Comparison of ENCODE assay signal across 8 cellular contexts in the genomic region with DNA sequence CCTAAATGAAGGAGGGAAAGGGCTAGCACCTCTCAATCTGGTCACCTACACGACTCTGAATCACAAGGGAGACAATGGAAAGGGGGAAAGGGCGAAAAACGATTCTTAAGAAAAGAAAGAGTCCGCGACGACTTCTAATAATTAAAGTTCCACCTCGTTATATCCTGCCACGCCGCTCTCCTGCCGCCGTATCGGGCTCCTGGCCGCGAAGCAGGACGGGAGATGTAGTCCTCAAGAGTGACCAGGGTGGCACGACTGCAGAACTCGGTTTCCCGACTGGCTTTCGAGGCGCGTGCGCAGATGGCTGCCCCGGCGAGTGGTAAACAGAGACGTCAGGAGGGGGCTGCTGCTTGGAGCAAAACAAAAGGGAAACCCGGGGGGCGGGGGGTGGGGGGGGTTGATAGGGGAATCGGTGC. TPM values are rescaled to one million over a fixed set of nuclear protein-coding genes. Genes with fewer than 3 reads are reported as not detected.
DNase-seq lines count a peak whose midpoint lies in the region; ATAC-seq and TF ChIP-seq lines count a peak whose summit lies in the region.

A gene with protein sequence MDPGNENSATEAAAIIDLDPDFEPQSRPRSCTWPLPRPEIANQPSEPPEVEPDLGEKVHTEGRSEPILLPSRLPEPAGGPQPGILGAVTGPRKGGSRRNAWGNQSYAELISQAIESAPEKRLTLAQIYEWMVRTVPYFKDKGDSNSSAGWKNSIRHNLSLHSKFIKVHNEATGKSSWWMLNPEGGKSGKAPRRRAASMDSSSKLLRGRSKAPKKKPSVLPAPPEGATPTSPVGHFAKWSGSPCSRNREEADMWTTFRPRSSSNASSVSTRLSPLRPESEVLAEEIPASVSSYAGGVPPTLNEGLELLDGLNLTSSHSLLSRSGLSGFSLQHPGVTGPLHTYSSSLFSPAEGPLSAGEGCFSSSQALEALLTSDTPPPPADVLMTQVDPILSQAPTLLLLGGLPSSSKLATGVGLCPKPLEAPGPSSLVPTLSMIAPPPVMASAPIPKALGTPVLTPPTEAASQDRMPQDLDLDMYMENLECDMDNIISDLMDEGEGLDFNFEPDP (plus strand): TSS at position 297 of the 416 bp plus-strand sequence. CDS start 678 bp downstream, outside the sequence.

- H3K4me1 Mint-ChIP-seq in endodermal cell: peaks cover 16% of the 10 kb centered on the region

- no peak for TF ChIP-seq CTCF in endodermal cell (conservative IDR thresholded peaks at IDR 0.05)

- peak; percentile 82 for ATAC-seq in GM21367 (IDR thresholded peaks at IDR 0.05; ENCODE audit: unreplicated experiment)

- H3K4me3 Mint-ChIP-seq in endodermal cell: peak within 1 kb of the TSS; percentile 70

- H3K9ac ChIP-seq in endodermal cell (ENCODE audit: extremely low read depth, low read length, poor library complexity, severe bottlenecking): peak within 1 kb of the TSS; percentile 41

- no peaks in the 10 kb centered on the region for H3K27me3 ChIP-seq in endodermal cell (ENCODE audit: control insufficient read depth, insufficient read depth, low read length, poor library complexity, severe bottlenecking)

- peak within 1 kb of the TSS; percentile 66 for H3K27ac Mint-ChIP-seq in endodermal cell

- H3K27me3 Mint-ChIP-seq in endodermal cell (ENCODE audit: insufficient read depth): peaks cover 24% of the 10 kb centered on the region

- peak within 1 kb of the TSS; percentile 85 for H3K4me3 ChIP-seq in endodermal cell (ENCODE audit: low read length)

- H3K36me3 Mint-ChIP-seq in endodermal cell (ENCODE audit: low read depth): no peaks in the 10 kb centered on the region

- no peaks in the 10 kb centered on the region for H3K9me3 ChIP-seq in endodermal cell (ENCODE audit: control insufficient read depth, low read length)

- 0% methylated on average over 5 to 18 of the region's 28 CpGs for WGBS in endodermal cell (ENCODE audit: insufficient coverage in 1 of 2, insufficient read length in 1 of 2), 2 experiments

- no peaks in the 10 kb centered on the region for H3K36me3 ChIP-seq in endodermal cell (ENCODE audit: control insufficient read depth, insufficient read depth, low read length)

- no peak within 1 kb of the TSS for H3K27ac ChIP-seq in endodermal cell (ENCODE audit: low read depth, low read length)

- no peaks in the 10 kb centered on the region for H3K4me1 ChIP-seq in endodermal cell (ENCODE audit: control insufficient read depth, insufficient read depth, low read length)

- H3K9me3 Mint-ChIP-seq in endodermal cell: peaks cover 55% of the 10 kb centered on the region

- DNase-seq in CMK (ENCODE audit: low read depth) (peak; percentile 54), HUDEP-2 (lab: John Stamatoyannopoulos, UW; ENCODE audit: unreplicated experiment in 76 of 76) (peak in 74 of 76 experiments; percentile 2 to 86 (median 71)), NOMO-1 treated with dmso at 0.1 percent for 144 hours (lab: John Stamatoyannopoulos, UW; ENCODE audit: unreplicated experiment) (peak; percentile 53), endodermal cell (peak; percentile 95), midbrain (lab: John Stamatoyannopoulos, UW) (peak; percentile 88)
- DNase-seq in activated CD8-positive, alpha-beta memory T cell treated with anti-CD3 and anti-CD28 coated beads, Interleukin-2, amount 50 U/mL, for 1 hour (ENCODE audit: extremely low read depth): peak; percentile 74
- DNase-seq in stimulated activated CD8-positive, alpha-beta memory T cell treated with anti-CD3 and anti-CD28 coated beads, Interleukin-15, amount 100 ng/mL, for 48 hours (ENCODE audit: low read depth in 2 of 2): peak; percentile 77 to 80

RNA-seq across cellular contexts. Expression of the gene that starts here (rescaled TPM):
- total RNA-seq in endodermal cell: 10 to 100 TPM; 14.6 to 17.5 TPM
- polyA plus RNA-seq in endodermal cell (2013, experiment 1 of 2): 9.3 TPM
- 9.0 TPM for polyA plus RNA-seq in endodermal cell (2013, experiment 2 of 2)
